In the genomic region with DNA sequence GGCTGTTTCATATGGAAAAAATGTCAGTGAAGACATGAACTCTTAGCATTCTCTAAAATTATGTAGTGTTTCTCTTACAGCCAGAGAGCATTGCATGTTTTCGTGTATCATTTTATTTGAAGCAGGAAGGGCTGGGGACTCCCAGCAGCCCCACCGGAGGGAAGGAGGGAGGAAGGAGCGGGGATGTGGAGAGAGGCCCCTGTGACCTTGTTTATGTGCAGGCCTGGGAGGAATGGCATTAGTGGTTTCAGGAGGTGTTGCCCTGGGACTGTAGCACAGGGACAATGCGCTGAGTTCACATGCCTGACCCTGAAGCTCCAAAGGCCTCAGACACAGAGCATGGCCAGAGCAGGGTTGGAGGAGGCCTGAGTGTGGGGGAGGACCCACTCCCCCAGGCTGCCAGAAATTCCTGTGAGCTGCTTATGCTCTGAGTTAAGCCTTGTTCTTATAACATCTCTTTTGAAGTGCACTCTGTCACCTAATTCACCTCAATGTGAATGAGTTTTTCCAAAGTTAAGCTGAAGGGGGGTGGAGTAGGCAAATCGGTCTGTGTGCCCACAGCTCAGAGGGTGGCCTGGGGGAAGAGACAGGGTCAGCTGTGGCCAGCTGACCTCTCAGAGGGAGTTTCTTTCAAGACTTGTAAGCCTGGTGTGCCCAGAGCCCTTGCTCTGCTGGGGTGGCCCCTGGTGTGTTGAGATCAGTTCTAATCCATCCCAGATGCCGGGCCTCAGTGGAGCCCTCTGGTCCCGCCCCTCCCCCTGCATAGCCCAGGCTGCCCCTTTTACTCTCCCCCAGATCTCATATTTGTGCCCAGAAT, we compare ENCODE assay signal across 17 cellular contexts. TPM values are rescaled to one million over a fixed set of nuclear protein-coding genes. Genes with fewer than 3 reads are reported as not detected.
A peak's percentile ranks its signal among the peaks of the same experiment; 100 is the strongest.
DNase-seq lines count a peak whose midpoint lies in the region; ATAC-seq, FAIRE-seq and TF ChIP-seq lines count a peak whose summit lies in the region.
"Had no signal": no experiment of that assay in that cellular context is flagged by ENCODE, and none has a peak within 500 bp of the region (broad histone marks: within the 10 kb centered on the region; RNA-seq: fewer than 3 reads in every experiment).

No MANE protein-coding gene starts in this region.

- peak overlapping the region in 1 of 7 donors; percentile 3 for H3K27ac Mint-ChIP-seq in CD14-positive monocyte

- H3K36me3 Mint-ChIP-seq in CD14-positive monocyte: peaks cover 0 to 2% of the 10 kb centered on the region in 2 donors

- TF ChIP-seq CTCF in CD14-positive monocyte (IDR thresholded peaks at IDR 0.05): no peak

- intact Hi-C loops in sciatic nerve (cut with DNase I): no loop called here
- intact Hi-C loops in CD14-positive monocyte (cut with micrococcal nuclease): no loop called here

- peaks cover 0 to 2% (median 0%) of the 10 kb centered on the region in 7 donors for H3K9me3 Mint-ChIP-seq in CD14-positive monocyte

- H3K4me1 Mint-ChIP-seq in CD14-positive monocyte: peaks cover 21% of the 10 kb centered on the region

- H3K4me3 Mint-ChIP-seq in CD14-positive monocyte: no peak overlapping the region
- H3K4me3 Mint-ChIP-seq: CD4-positive, alpha-beta memory T cell had no signal

- ATAC-seq in sciatic nerve (peak; percentile 18), HG03196 (IDR thresholded peaks at IDR 0.05; ENCODE audit: unreplicated experiment) (no peak), HG03342 (IDR thresholded peaks at IDR 0.05; ENCODE audit: unreplicated experiment) (no peak)

- H3K27me3 Mint-ChIP-seq in CD14-positive monocyte (ENCODE audit: low read depth in 3 of 3): peaks cover 0 to 3% (median 3%) of the 10 kb centered on the region in 3 donors

- DNase-seq in HTR-8/SVneo (ENCODE audit: insufficient read length, low spot score) (no peak), amniotic epithelial cell (ENCODE audit: low read depth) (peak; percentile 97), left kidney (ENCODE audit: low read depth, low spot score) (peak; percentile 94), sciatic nerve (ENCODE audit: low spot score) (no peak), iPS-NIHi7 (ENCODE audit: extremely low spot score) (no peak), CD14-positive monocyte (ENCODE audit: low spot score) (no peak)
- DNase-seq: activated CD4-positive, alpha-beta T cell treated with anti-CD3 and anti-CD28 coated beads, Interleukin-2, amount 50 U/mL, for 1 hour; CD4-positive, alpha-beta memory T cell; dorsolateral prefrontal cortex; H9; KG1; NCI-H2171 treated with DMSO at 0.1 percent for 48 hours; SJCRH30; substantia nigra had no signal

- peak; percentile 83 for FAIRE-seq in HTR-8/SVneo (lab: Jason Lieb, UNC)

RNA-seq across cellular contexts. Expression of a gene that starts 3.9 kb away (rescaled TPM):
- not detected for total RNA-seq in sciatic nerve
- not detected for polyA plus RNA-seq in CD14-positive monocyte
- total RNA-seq: CD4-positive, alpha-beta memory T cell; dorsolateral prefrontal cortex; H9; SJCRH30 had no signal
- polyA plus RNA-seq: CD4-positive, alpha-beta memory T cell; neural cell had no signal

RNA-seq across cellular contexts. Expression of a gene that starts 18.5 kb away (rescaled TPM):
- total RNA-seq in sciatic nerve: 1.3 TPM
- not detected for polyA plus RNA-seq in CD14-positive monocyte

Comparison
In these comparisons a context has a peak if more than half of its experiments do, and no peak if none do; other contexts are left out.
1. DNase-seq: peak in amniotic epithelial cell (single experiment) and left kidney (single experiment); none in HTR-8/SVneo (single experiment), sciatic nerve (single experiment), iPS-NIHi7 (single experiment) and CD14-positive monocyte (single experiment).